In the genomic region with DNA sequence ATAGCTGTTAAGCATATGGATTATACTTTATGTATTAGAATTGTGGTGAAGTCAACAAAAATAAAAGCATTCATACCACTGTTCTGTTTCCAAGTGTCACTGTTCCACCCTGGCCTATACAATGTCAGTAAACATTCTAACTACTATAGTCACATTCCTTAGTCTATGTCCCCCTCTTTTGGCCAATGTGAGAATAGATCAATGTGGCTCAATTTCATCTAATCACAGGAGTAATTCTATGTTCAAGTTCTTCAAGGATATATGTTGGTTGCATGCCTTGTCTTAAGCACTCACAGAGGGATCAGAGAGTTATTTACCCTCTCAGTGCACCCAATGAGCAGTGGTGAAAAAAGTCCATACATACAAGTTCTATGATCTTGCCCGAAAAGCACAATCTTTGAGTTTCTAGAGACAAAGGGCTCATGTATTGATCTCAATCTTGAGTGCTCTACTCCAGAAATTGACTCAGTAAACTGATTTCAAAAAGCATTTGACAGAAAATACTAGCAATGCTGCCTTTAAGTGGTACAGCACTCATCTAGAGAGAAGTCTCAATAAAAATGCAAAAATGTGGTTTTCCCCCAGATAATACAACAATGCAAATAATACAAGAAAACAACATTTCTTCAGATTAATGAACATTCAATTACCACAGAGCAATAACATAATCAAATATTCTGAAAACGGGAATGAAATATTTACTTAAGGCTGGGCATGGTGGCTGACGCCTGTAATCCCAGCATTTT, we compare ENCODE assay signal across 8 cellular contexts. TPM values are rescaled to one million over a fixed set of nuclear protein-coding genes. Genes with fewer than 3 reads are reported as not detected.
A peak's percentile ranks its signal among the peaks of the same experiment; 100 is the strongest.
DNase-seq lines count a peak whose midpoint lies in the region; ATAC-seq and TF ChIP-seq lines count a peak whose summit lies in the region.

No MANE protein-coding gene starts in this region.

- peaks cover 7% of the 10 kb centered on the region for H3K4me1 ChIP-seq in ovary (ENCODE audit: insufficient read depth)

- DNase-seq in DMS153 (lab: John Stamatoyannopoulos, UW), result peak; percentile 15
- DNase-seq in RKO (ENCODE audit: low spot score), result peak; percentile 36
- DNase-seq in ovary, result no peak
- no peak for DNase-seq in activated CD8-positive, alpha-beta memory T cell treated with anti-CD3 and anti-CD28 coated beads for 24 hours

- WGBS in ovary, 3 donors, result 62 to 69% (median 63%) methylated on average over 3 of the region's 3 CpGs

- ATAC-seq in GM19035 (IDR thresholded peaks at IDR 0.05; ENCODE audit: unreplicated experiment) (peak; percentile 77), HG03342 (IDR thresholded peaks at IDR 0.05; ENCODE audit: unreplicated experiment) (peak; percentile 70), esophagus mucosa (peak; percentile 65), GM19455 (IDR thresholded peaks at IDR 0.05; ENCODE audit: unreplicated experiment) (no peak)

- no peak for TF ChIP-seq POLR2A in ovary (IDR thresholded peaks at IDR 0.05)

- TF ChIP-seq EP300 in ovary (IDR thresholded peaks at IDR 0.05), result no peak

- H3K4me3 ChIP-seq in ovary, result no peak overlapping the region

- intact Hi-C loops in ovary (cut with DNase I), result loop anchor here in 2 of 4 donors (10.0 kb wide), 2 partner anchors 479 to 519 kb away; a partner anchor contains a TSS

- TF ChIP-seq CTCF in ovary (IDR thresholded peaks at IDR 0.05), result peak in 2 of 3 donors; percentile 45 to 67

- H3K27ac ChIP-seq in ovary, result no peak overlapping the region

- no peaks in the 10 kb centered on the region for H3K27me3 ChIP-seq in ovary

- no peaks in the 10 kb centered on the region for H3K9me3 ChIP-seq in ovary

- no peaks in the 10 kb centered on the region for H3K36me3 ChIP-seq in ovary

RNA-seq across cellular contexts. Expression of a gene that starts 16.5 kb away (rescaled TPM):
- not detected for total RNA-seq in esophagus mucosa
- total RNA-seq in ovary, result under 1 TPM in 2 of 7 donors, not detected in 5; 0.08 to 0.12 TPM
- polyA plus RNA-seq in ovary, result under 1 TPM; 0.19 to 0.40 TPM

Comparison
In these comparisons a context has a peak if more than half of its experiments do, and no peak if none do; other contexts are left out.
1. DNase-seq: peak in DMS153 (single experiment) and RKO (single experiment); none in ovary (0 of 5) and activated CD8-positive, alpha-beta memory T cell treated with anti-CD3 and anti-CD28 coated beads for 24 hours (single experiment).